ENCODE assay signal across 1 cellular context in the genomic region with DNA sequence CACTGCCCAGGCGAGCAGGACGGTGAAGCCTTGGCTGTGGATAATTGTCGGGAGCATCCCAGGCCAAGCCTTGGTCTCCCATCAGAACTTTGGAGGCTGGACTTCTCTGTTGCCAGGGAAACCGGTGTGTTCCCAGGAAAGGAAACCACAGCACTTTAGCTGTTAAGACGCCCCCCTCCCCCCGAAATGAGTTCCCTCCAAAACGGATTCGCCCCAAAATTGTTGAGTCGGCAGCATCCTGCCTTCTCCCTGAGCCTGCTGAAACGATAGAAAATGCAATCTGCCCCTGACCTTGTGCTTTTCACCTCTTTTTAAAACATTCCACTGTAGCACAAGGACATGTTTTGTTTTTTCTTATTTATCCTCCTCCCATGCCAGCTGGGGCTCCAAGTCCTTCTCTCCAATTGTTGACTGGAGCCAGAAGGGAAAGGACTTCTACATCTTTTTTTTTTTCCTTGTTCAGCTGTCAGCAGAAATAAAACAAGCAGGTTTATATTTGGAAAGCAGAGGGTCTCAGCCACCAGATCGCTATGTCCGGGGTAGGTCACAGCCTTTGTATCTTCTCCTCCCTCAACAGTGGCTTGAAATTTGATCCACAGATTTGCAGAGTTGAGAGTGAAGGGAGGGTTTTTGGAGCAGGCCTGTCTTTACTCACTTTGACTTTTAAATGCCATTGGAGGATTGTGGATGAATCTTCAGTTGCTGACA.
TF ChIP-seq lines count a peak whose summit lies in the region.

No MANE protein-coding gene starts in this region.

TF ChIP-seq in WTC11, 78 proteins besides CTCF, POLR2A, EP300 and RAD21 (continued from another document):
- TF ChIP-seq CDX4 (CRISPR knock-in tag; IDR thresholded peaks at IDR 0.05; ENCODE audit: borderline replicate concordance): no peak
- no peak for TF ChIP-seq ZBTB21 (CRISPR knock-in tag; IDR thresholded peaks at IDR 0.05; ENCODE audit: borderline replicate concordance)
- TF ChIP-seq NFYB (CRISPR knock-in tag; conservative IDR thresholded peaks at IDR 0.05; ENCODE audit: low read depth): no peak
- no peak for TF ChIP-seq PRRX2 (CRISPR knock-in tag; IDR thresholded peaks at IDR 0.05)
- TF ChIP-seq FOXK1 (CRISPR knock-in tag; IDR thresholded peaks at IDR 0.05): no peak
- no peak for TF ChIP-seq SMAD4 (CRISPR knock-in tag; IDR thresholded peaks at IDR 0.05)
- TF ChIP-seq FOXJ3 (CRISPR knock-in tag; IDR thresholded peaks at IDR 0.05; ENCODE audit: borderline replicate concordance): no peak
- no peak for TF ChIP-seq ELF4 (CRISPR knock-in tag; IDR thresholded peaks at IDR 0.05; ENCODE audit: low read depth)
- TF ChIP-seq NR2C2 (CRISPR knock-in tag; IDR thresholded peaks at IDR 0.05): no peak
- no peak for TF ChIP-seq AR (CRISPR knock-in tag; IDR thresholded peaks at IDR 0.05)
- TF ChIP-seq, protein P1, sequence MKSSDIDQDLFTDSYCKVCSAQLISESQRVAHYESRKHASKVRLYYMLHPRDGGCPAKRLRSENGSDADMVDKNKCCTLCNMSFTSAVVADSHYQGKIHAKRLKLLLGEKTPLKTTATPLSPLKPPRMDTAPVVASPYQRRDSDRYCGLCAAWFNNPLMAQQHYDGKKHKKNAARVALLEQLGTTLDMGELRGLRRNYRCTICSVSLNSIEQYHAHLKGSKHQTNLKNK (CRISPR knock-in tag; IDR thresholded peaks at IDR 0.05): no peak
